In genomic region chr1:32861904-32862698, GRCh38 we compare ENCODE assay signal across 13 cellular contexts. TPM values are rescaled to one million over a fixed set of nuclear protein-coding genes. Genes with fewer than 3 reads are reported as not detected.
DNase-seq lines count a peak whose midpoint lies in the region; ATAC-seq and TF ChIP-seq lines count a peak whose summit lies in the region.
"Had no signal": no experiment of that assay in that cellular context is flagged by ENCODE, and none has a peak within 500 bp of the region (broad histone marks: within the 10 kb centered on the region; RNA-seq: fewer than 3 reads in every experiment).

No MANE protein-coding gene starts in this region.

- H3K36me3 ChIP-seq in testis (ENCODE audit: low read depth, missing control alignments), result no peaks in the 10 kb centered on the region

- H3K27ac ChIP-seq in testis, result no peak overlapping the region
- H3K27ac ChIP-seq: HL-60 had no signal

- no peak for TF ChIP-seq POLR2A in testis (IDR thresholded peaks at IDR 0.05)

- peaks cover 19% of the 10 kb centered on the region for H3K4me1 ChIP-seq in testis

- H3K27me3 ChIP-seq in testis, result no peaks in the 10 kb centered on the region

- no peak for ATAC-seq in HG03521 (IDR thresholded peaks at IDR 0.05; ENCODE audit: unreplicated experiment)
- ATAC-seq: esophagus mucosa had no signal

- intact Hi-C loops in testis (cut with DNase I; ENCODE audit: low total_unique reads), result no loop called here

- no peaks in the 10 kb centered on the region for H3K9me3 ChIP-seq in testis

- no peak for TF ChIP-seq CTCF in AG10803 (conservative IDR thresholded peaks at IDR 0.05; ENCODE audit: low read length)
- TF ChIP-seq CTCF in testis (IDR thresholded peaks at IDR 0.05), result no peak

- in situ Hi-C loops in SK-MEL-5 (cut with HindIII; ENCODE audit: low pct_unique_long_range_greater_than_20kb, low sequenced_read_pairs), result no loop called here

- WGBS in testis, 2 donors, result 75 to 76% methylated on average over 3 of the region's 3 CpGs

- DNase-seq in AG10803 (ENCODE audit: low read depth) (peak; percentile 55), SK-MEL-5 (ENCODE audit: low read depth, low spot score) (peak; percentile 17), kidney tubule cell (ENCODE audit: low spot score) (peak; percentile 14), testis (no peak)
- no peak for DNase-seq in activated CD4-positive, CD25-positive, alpha-beta regulatory T cell treated with anti-CD3 and anti-CD28 coated beads, Interleukin-2, amount 50 U/mL, for 72 hours
- DNase-seq: DMS153; MM.1S; NK-92 treated with Interleukin-12 subunit alpha and Interleukin-12 subunit beta, amount 100 ng/mL, for 24 hours; SHP77 treated with DMSO at 0.1 percent for 48 hours had no signal

- H3K4me3 ChIP-seq in AG10803 (ENCODE audit: low read length) (no peak overlapping the region), testis (no peak overlapping the region)

RNA-seq across cellular contexts. Expression of gene FNDC5, which starts 8.6 kb away (rescaled TPM):
- total RNA-seq in SK-MEL-5 (2014; rRNA removed; shearing (Covaris generic)), result 0.42 TPM in 1 of 2 replicates, not detected in the other
- not detected in 2 replicates for polyA plus RNA-seq in SK-MEL-5 (2015; cell fraction: cytosol; rRNA removed)
- 0.23 TPM in 1 of 2 replicates, not detected in the other for polyA plus RNA-seq in SK-MEL-5 (2015; cell fraction: nucleus; rRNA removed)
- 10 to 100 TPM in 1 of 2 donors, 1 to 10 TPM in 1; 9.4 to 16.3 TPM for total RNA-seq in testis
- polyA plus RNA-seq in testis (ENCODE audit: insufficient read depth, low read depth, low replicate concordance), result 11.3 TPM
- total RNA-seq: esophagus mucosa had no signal

RNA-seq across cellular contexts. Expression of gene HPCA, which starts 24.2 kb away (rescaled TPM):
- total RNA-seq in SK-MEL-5 (2014; rRNA removed; shearing (Covaris generic)), result not detected in 2 replicates
- polyA plus RNA-seq in SK-MEL-5 (2015; cell fraction: cytosol; rRNA removed), result not detected in 2 replicates
- not detected in 2 replicates for polyA plus RNA-seq in SK-MEL-5 (2015; cell fraction: nucleus; rRNA removed)
- 1 to 10 TPM; 1.7 to 6.1 TPM for total RNA-seq in testis
- polyA plus RNA-seq in testis (ENCODE audit: insufficient read depth, low read depth, low replicate concordance), result 8.8 TPM
- total RNA-seq: esophagus mucosa, urinary bladder had no signal

RNA-seq across cellular contexts. Expression of gene TMEM54, which starts 39.1 kb away (rescaled TPM):
- total RNA-seq in SK-MEL-5 (2014; rRNA removed; shearing (Covaris generic)), result 34.9 and 41.6 TPM in 2 replicates
- 48.3 and 59.3 TPM in 2 replicates for polyA plus RNA-seq in SK-MEL-5 (2015; cell fraction: cytosol; rRNA removed)
- 8.0 and 13.6 TPM in 2 replicates for polyA plus RNA-seq in SK-MEL-5 (2015; cell fraction: nucleus; rRNA removed)
- 10 to 100 TPM; 18.7 to 24.0 TPM for total RNA-seq in testis
- 23.0 TPM for polyA plus RNA-seq in testis (ENCODE audit: insufficient read depth, low read depth, low replicate concordance)

RNA-seq across cellular contexts. Expression of gene S100PBP, which starts 44.6 kb away (rescaled TPM):
- total RNA-seq in SK-MEL-5 (2014; rRNA removed; shearing (Covaris generic)), result 16.9 and 21.3 TPM in 2 replicates
- 13.4 and 13.6 TPM in 2 replicates for polyA plus RNA-seq in SK-MEL-5 (2015; cell fraction: cytosol; rRNA removed)
- 57.3 and 97.6 TPM in 2 replicates for polyA plus RNA-seq in SK-MEL-5 (2015; cell fraction: nucleus; rRNA removed)
- total RNA-seq in testis, result 100 to 1,000 TPM; 120 to 133 TPM
- polyA plus RNA-seq in testis (ENCODE audit: insufficient read depth, low read depth, low replicate concordance), result 99.7 TPM

RNA-seq across cellular contexts. Expression of gene YARS1, which starts 44.9 kb away (rescaled TPM):
- 137 and 153 TPM in 2 replicates for total RNA-seq in SK-MEL-5 (2014; rRNA removed; shearing (Covaris generic))
- polyA plus RNA-seq in SK-MEL-5 (2015; cell fraction: cytosol; rRNA removed), result 193 and 232 TPM in 2 replicates
- polyA plus RNA-seq in SK-MEL-5 (2015; cell fraction: nucleus; rRNA removed), result 254 and 269 TPM in 2 replicates
- 10 to 100 TPM; 79.8 to 96.6 TPM for total RNA-seq in testis
- 110 TPM for polyA plus RNA-seq in testis (ENCODE audit: insufficient read depth, low read depth, low replicate concordance)

Comparison
In these comparisons a context has a peak if more than half of its experiments do, and no peak if none do; other contexts are left out.
1. DNase-seq: peak in AG10803 (single experiment), SK-MEL-5 (single experiment) and kidney tubule cell (single experiment); none in activated CD4-positive, CD25-positive, alpha-beta regulatory T cell treated with anti-CD3 and anti-CD28 coated beads, Interleukin-2, amount 50 U/mL, for 72 hours (single experiment) and testis (single experiment).